ENCODE assay signal across 8 cellular contexts in the genomic region with DNA sequence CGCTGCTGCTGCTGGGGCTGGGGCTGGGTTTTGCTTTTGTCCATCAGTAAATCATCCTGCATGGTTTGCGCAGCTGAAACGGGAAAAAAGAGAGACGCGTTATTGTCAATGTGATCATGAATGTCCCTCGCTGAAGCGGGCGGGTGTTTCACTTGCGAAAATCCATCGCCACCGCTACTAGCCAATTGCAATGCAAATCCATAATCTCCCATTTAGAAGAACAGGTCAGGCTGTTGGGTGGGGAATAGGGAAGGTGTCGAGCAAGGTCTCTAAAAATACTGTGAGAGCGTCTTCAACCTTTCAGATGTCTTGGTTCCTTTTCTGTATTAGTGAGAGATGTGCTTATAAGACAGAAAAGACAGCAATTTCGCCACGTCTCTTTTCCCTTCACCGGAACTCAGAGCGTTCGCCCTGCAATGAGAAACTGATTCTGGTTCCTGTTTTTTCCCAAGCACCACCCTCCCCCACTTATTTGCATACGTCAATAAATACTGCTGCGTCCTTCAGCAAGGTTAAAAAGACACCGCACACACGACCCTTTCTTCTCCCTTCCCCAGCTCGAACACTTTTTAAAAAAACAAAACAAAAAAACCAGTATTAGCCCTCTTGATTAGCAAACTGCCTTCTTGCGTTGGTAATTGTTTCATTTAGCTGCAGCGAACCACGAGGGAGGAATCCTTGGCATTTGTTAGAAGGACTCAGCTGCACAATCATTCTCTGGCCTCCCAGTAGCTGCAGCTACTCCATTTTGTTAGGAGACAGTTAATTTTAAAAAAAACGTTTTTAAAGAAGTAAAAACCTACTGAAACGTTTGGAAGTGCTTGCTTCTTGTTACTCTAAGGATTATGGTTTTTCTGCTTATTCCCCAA.
A peak's percentile ranks its signal among the peaks of the same experiment; 100 is the strongest.
DNase-seq lines count a peak whose midpoint lies in the region; ATAC-seq lines count a peak whose summit lies in the region.

No MANE protein-coding gene starts in this region.

- DNase-seq in HAP-1 (ENCODE audit: low spot score in 2 of 2) (peak; percentile 69 to 70), NCI-H1048 (lab: John Stamatoyannopoulos, UW) (peak; percentile 59), iPS-NIHi7 (ENCODE audit: extremely low spot score) (peak; percentile 47), skeletal muscle cell (ENCODE audit: low read depth) (no peak)
- no peak for DNase-seq in central memory CD8-positive, alpha-beta T cell (ENCODE audit: low spot score in 2 of 2)
- no peak for DNase-seq in stimulated activated naive CD4-positive, alpha-beta T cell treated with Interleukin-2 at 50 U/mL for 16 hours (lab: John Stamatoyannopoulos, UW)

- peaks cover 35% of the 10 kb centered on the region for H3K4me1 Mint-ChIP-seq in T-helper 1 cell treated with Interleukin-12 subunit alpha and Interleukin-12 subunit beta and Interleukin-4 antibody, amounts not matched to agents 30 μg/mL and 1 μg/mL, for 36 hours (ENCODE audit: low read depth)
- H3K4me1 Mint-ChIP-seq in central memory CD8-positive, alpha-beta T cell, result peaks cover 49% of the 10 kb centered on the region

- no peaks in the 10 kb centered on the region for H3K9me3 Mint-ChIP-seq in T-helper 1 cell treated with Interleukin-12 subunit alpha and Interleukin-12 subunit beta and Interleukin-4 antibody, amounts not matched to agents 30 μg/mL and 1 μg/mL, for 36 hours
- no peaks in the 10 kb centered on the region for H3K9me3 Mint-ChIP-seq in central memory CD8-positive, alpha-beta T cell

- peaks cover 20% of the 10 kb centered on the region for H3K27me3 Mint-ChIP-seq in T-helper 1 cell treated with Interleukin-12 subunit alpha and Interleukin-12 subunit beta and Interleukin-4 antibody, amounts not matched to agents 30 μg/mL and 1 μg/mL, for 36 hours (ENCODE audit: low read depth)
- no peaks in the 10 kb centered on the region for H3K27me3 Mint-ChIP-seq in central memory CD8-positive, alpha-beta T cell

- in situ Hi-C loops in HAP-1 (cut with MboI; ENCODE audit: low sequenced_read_pairs), result no loop called here

- H3K4me3 ChIP-seq in GM08714 (ENCODE audit: low read length) (peak overlapping the region; percentile 91), HAP-1 (peak overlapping the region; percentile 51), skeletal muscle cell (ENCODE audit: low read depth, low read length) (peak overlapping the region; percentile 69)

- H3K36me3 Mint-ChIP-seq in T-helper 1 cell treated with Interleukin-12 subunit alpha and Interleukin-12 subunit beta and Interleukin-4 antibody, amounts not matched to agents 30 μg/mL and 1 μg/mL, for 36 hours (ENCODE audit: low read depth), result peaks cover 19% of the 10 kb centered on the region
- peaks cover 13% of the 10 kb centered on the region for H3K36me3 Mint-ChIP-seq in central memory CD8-positive, alpha-beta T cell (ENCODE audit: insufficient read depth)

- H3K27ac Mint-ChIP-seq in T-helper 1 cell treated with Interleukin-12 subunit alpha and Interleukin-12 subunit beta and Interleukin-4 antibody, amounts not matched to agents 30 μg/mL and 1 μg/mL, for 36 hours, result peak overlapping the region; percentile 78
- peak overlapping the region; percentile 86 for H3K27ac Mint-ChIP-seq in central memory CD8-positive, alpha-beta T cell (ENCODE audit: low read depth)

- H3K4me3 Mint-ChIP-seq in T-helper 1 cell treated with Interleukin-12 subunit alpha and Interleukin-12 subunit beta and Interleukin-4 antibody, amounts not matched to agents 30 μg/mL and 1 μg/mL, for 36 hours, result peak overlapping the region; percentile 90
- H3K4me3 Mint-ChIP-seq in central memory CD8-positive, alpha-beta T cell, result peak overlapping the region; percentile 92

- H3K9me3 ChIP-seq in HAP-1, result no peaks in the 10 kb centered on the region

- ATAC-seq in central memory CD8-positive, alpha-beta T cell (replicated peaks; ENCODE audit: extremely low read depth, poor library complexity, severe bottlenecking), result peak; percentile 47

- no peaks in the 10 kb centered on the region for H3K36me3 ChIP-seq in HAP-1 (replicated peaks)

- H3K4me1 ChIP-seq in HAP-1, result peaks cover 12% of the 10 kb centered on the region

- H3K27me3 ChIP-seq in HAP-1 (ENCODE audit: low read depth), result no peaks in the 10 kb centered on the region

Comparison
In these comparisons a context has a peak if more than half of its experiments do, and no peak if none do; other contexts are left out.
1. DNase-seq: peak in HAP-1 (2 of 2), NCI-H1048 (single experiment) and iPS-NIHi7 (single experiment); none in central memory CD8-positive, alpha-beta T cell (0 of 2), skeletal muscle cell (single experiment) and stimulated activated naive CD4-positive, alpha-beta T cell treated with Interleukin-2 at 50 U/mL for 16 hours (single experiment).
2. Peak in every context shown above with its lines, with median percentiles within 50 percentile points of each other: H3K4me3 ChIP-seq.